16 cellular contexts compared by ENCODE assay signal in genomic region chr11:46491661-46492331, GRCh38.
A peak's percentile ranks its signal among the peaks of the same experiment; 100 is the strongest.
DNase-seq lines count a peak whose midpoint lies in the region; ATAC-seq and TF ChIP-seq lines count a peak whose summit lies in the region.
"Had no signal": no experiment of that assay in that cellular context is flagged by ENCODE, and none has a peak within 500 bp of the region (broad histone marks: within the 10 kb centered on the region; RNA-seq: fewer than 3 reads in every experiment).

No MANE protein-coding gene starts in this region.

- peak overlapping the region; percentile 32 for H3K27ac Mint-ChIP-seq in memory B cell
- H3K27ac Mint-ChIP-seq: activated CD4-positive, alpha-beta memory T cell treated with anti-CD3 and anti-CD28 coated beads for 36 hours; B cell; neural progenitor cell; T-helper 2 cell treated with Interferon-gamma antibody and Interleukin-4, amounts not matched to agents 5 μg/mL and 100 μg/mL, for 36 hours had no signal

- H3K27me3 Mint-ChIP-seq in memory B cell = no peaks in the 10 kb centered on the region
- H3K27me3 Mint-ChIP-seq: activated CD4-positive, alpha-beta memory T cell treated with anti-CD3 and anti-CD28 coated beads for 36 hours; B cell; central memory CD8-positive, alpha-beta T cell had no signal

- peaks cover 20% of the 10 kb centered on the region for H3K4me1 Mint-ChIP-seq in memory B cell

- intact Hi-C loops in left ventricle myocardium inferior (cut with micrococcal nuclease) (no loop called here), cardiac septum (cut with DNase I) (loop anchor here (5.0 kb wide), 1 partner anchor 36 kb away; no protein-coding TSS in a partner anchor), uterus (cut with DNase I; ENCODE audit: low total_unique reads) (no loop called here)

- H3K9me3 ChIP-seq in left ventricle myocardium inferior (replicated peaks) (no peaks in the 10 kb centered on the region), uterus (no peaks in the 10 kb centered on the region)

- H3K36me3 ChIP-seq in left ventricle myocardium inferior = peaks cover 10% of the 10 kb centered on the region
- no peaks in the 10 kb centered on the region for H3K36me3 ChIP-seq in uterus
- H3K36me3 ChIP-seq: neural progenitor cell had no signal

- H3K27ac ChIP-seq in left ventricle myocardium inferior (replicated peaks) = peak overlapping the region; percentile 69
- H3K27ac ChIP-seq in uterus = peak overlapping the region; percentile 21 to 69
- H3K27ac ChIP-seq in coronary artery = peak overlapping the region in 1 of 2 donors; percentile 8
- H3K27ac ChIP-seq: neural progenitor cell had no signal

- DNase-seq in left ventricle myocardium inferior = no peak
- no peak for DNase-seq in cardiac septum (ENCODE audit: low spot score)
- peak; percentile 16 for DNase-seq in astrocyte of the hippocampus (ENCODE audit: low read depth, low spot score)
- no peak for DNase-seq in memory B cell (ENCODE audit: low spot score in 2 of 2)
- DNase-seq in uterus = no peak
- no peak for DNase-seq in A172 (ENCODE audit: low spot score)
- no peak for DNase-seq in coronary artery (ENCODE audit: low spot score)
- DNase-seq: activated CD4-positive, alpha-beta memory T cell treated with anti-CD3 and anti-CD28 coated beads for 36 hours; H9; NCI-H1092; NCI-H510A treated with DMSO at 0.1 percent for 48 hours had no signal

- H3K4me3 ChIP-seq in left ventricle myocardium inferior (no peak overlapping the region), uterus (no peak overlapping the region), coronary artery (no peak overlapping the region)
- H3K4me3 ChIP-seq: neural progenitor cell had no signal

- no peaks in the 10 kb centered on the region for H3K27me3 ChIP-seq in left ventricle myocardium inferior (ENCODE audit: low read depth)
- no peaks in the 10 kb centered on the region for H3K27me3 ChIP-seq in uterus
- H3K27me3 ChIP-seq: neural progenitor cell had no signal

- peaks cover 23% of the 10 kb centered on the region for H3K36me3 Mint-ChIP-seq in memory B cell

- ATAC-seq in memory B cell (ENCODE audit: low read depth) (no peak), HG03139 (IDR thresholded peaks at IDR 0.05; ENCODE audit: unreplicated experiment) (no peak)

- H3K9me3 Mint-ChIP-seq in memory B cell = no peaks in the 10 kb centered on the region
- H3K9me3 Mint-ChIP-seq: activated CD4-positive, alpha-beta memory T cell treated with anti-CD3 and anti-CD28 coated beads for 36 hours; central memory CD8-positive, alpha-beta T cell; H9; neural progenitor cell; T-helper 2 cell treated with Interferon-gamma antibody and Interleukin-4, amounts not matched to agents 5 μg/mL and 100 μg/mL, for 36 hours had no signal

- H3K4me1 ChIP-seq in left ventricle myocardium inferior (peaks cover 42% of the 10 kb centered on the region), uterus (peaks cover 0 to 8% of the 10 kb centered on the region in 2 donors)

- TF ChIP-seq CTCF in left ventricle myocardium inferior (IDR thresholded peaks at IDR 0.05; ENCODE audit: borderline replicate concordance) = no peak
- TF ChIP-seq CTCF in uterus (IDR thresholded peaks at IDR 0.05) = no peak
- TF ChIP-seq CTCF in coronary artery (IDR thresholded peaks at IDR 0.05) = no peak

- TF ChIP-seq POLR2A in uterus (IDR thresholded peaks at IDR 0.05) = no peak

- H3K4me3 Mint-ChIP-seq in memory B cell = no peak overlapping the region
- H3K4me3 Mint-ChIP-seq: activated CD4-positive, alpha-beta memory T cell treated with anti-CD3 and anti-CD28 coated beads for 36 hours; B cell; central memory CD8-positive, alpha-beta T cell; H9; neural progenitor cell; T-helper 2 cell treated with Interferon-gamma antibody and Interleukin-4, amounts not matched to agents 5 μg/mL and 100 μg/mL, for 36 hours had no signal
